ENCODE assay signal across 8 cellular contexts in genomic region chr14:91848602-91849001, GRCh38. TPM values are rescaled to one million over a fixed set of nuclear protein-coding genes. Genes with fewer than 3 reads are reported as not detected.
"Had no signal": no experiment of that assay in that cellular context is flagged by ENCODE, and none has a peak within 500 bp of the region (broad histone marks: within the 10 kb centered on the region; RNA-seq: fewer than 3 reads in every experiment).

No MANE protein-coding gene starts in this region.

- H3K4me3 Mint-ChIP-seq: GM23338, H9 had no signal

- H3K36me3 Mint-ChIP-seq: IgD-negative memory B cell had no signal

- DNase-seq: H9, HCEC 1CT, KBM-7 had no signal

- H3K4me3 ChIP-seq: GM23338 had no signal

- H3K27ac Mint-ChIP-seq: GM23338, H9 had no signal

- ATAC-seq: GM23338, HepG2 had no signal

- H3K27ac ChIP-seq: HL-60 had no signal

- H3K9me3 Mint-ChIP-seq: GM23338, IgD-negative memory B cell had no signal

RNA-seq across cellular contexts. Expression of gene TC2N, which starts 18.7 kb away (rescaled TPM):
- total RNA-seq: HepG2, HT1080 had no signal
